12 cellular contexts compared by ENCODE assay signal in the genomic region with DNA sequence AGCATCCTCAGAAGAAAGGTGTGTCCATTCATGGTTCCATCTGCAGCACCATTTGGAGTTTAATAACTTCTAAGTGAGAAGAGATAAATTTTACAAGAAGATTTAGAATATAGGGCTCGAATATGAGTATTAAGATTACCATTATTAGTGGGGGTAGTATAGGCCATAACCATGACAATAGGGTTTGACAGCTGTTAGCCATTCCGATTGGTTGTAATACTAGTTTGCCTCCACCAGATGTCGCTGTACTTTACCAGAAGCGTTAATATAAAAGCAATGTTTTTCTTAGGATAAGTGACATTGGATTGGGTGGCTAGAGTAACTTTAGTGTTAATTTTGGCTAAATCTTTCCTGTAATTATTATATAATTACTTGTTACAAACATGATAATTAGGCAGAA.
DNase-seq lines count a peak whose midpoint lies in the region; ATAC-seq and TF ChIP-seq lines count a peak whose summit lies in the region.
"Had no signal": no experiment of that assay in that cellular context is flagged by ENCODE, and none has a peak within 500 bp of the region (broad histone marks: within the 10 kb centered on the region; RNA-seq: fewer than 3 reads in every experiment).

No MANE protein-coding gene starts in this region.

- peaks cover 21% of the 10 kb centered on the region for H3K9me3 ChIP-seq in DOHH2 (ENCODE audit: control insufficient read depth, insufficient read depth, low read length)

- H3K4me3 ChIP-seq in DOHH2 (ENCODE audit: low read length) (no peak overlapping the region), astrocyte of the cerebellum (ENCODE audit: low read depth, low read length) (no peak overlapping the region)

- H3K27me3 ChIP-seq in DOHH2 (ENCODE audit: control insufficient read depth, low read length), result no peaks in the 10 kb centered on the region

- TF ChIP-seq CTCF in DOHH2 (IDR thresholded peaks at IDR 0.05; ENCODE audit: low read depth, low read length, poor library complexity, severe bottlenecking), result peak; percentile 71
- peak; percentile 41 for TF ChIP-seq CTCF in astrocyte of the cerebellum (IDR thresholded peaks at IDR 0.05; ENCODE audit: low read depth, low read length, missing control alignments)

- H4K20me1 ChIP-seq in DOHH2 (ENCODE audit: control insufficient read depth, insufficient read depth, low read depth, low read length), result no peaks in the 10 kb centered on the region

- H3K4me2 ChIP-seq in DOHH2 (ENCODE audit: low read length), result no peak overlapping the region

- no peak overlapping the region for H3K27ac ChIP-seq in DOHH2 (ENCODE audit: low read depth, low read length)
- H3K27ac ChIP-seq: parathyroid adenoma had no signal

- no peaks in the 10 kb centered on the region for H3K9me2 ChIP-seq in DOHH2 (replicated peaks; ENCODE audit: control insufficient read depth, low read length)

- in situ Hi-C loops in KBM-7 (cut with MboI; ENCODE audit: low pct_unique_long_range_greater_than_20kb, low sequenced_read_pairs), result no loop called here
- in situ Hi-C loops in astrocyte of the cerebellum (cut with HindIII; ENCODE audit: low sequenced_read_pairs), result no loop called here

- H3K36me3 ChIP-seq in DOHH2 (ENCODE audit: control insufficient read depth, low read length), result no peaks in the 10 kb centered on the region

- DNase-seq in KBM-7, result peak; percentile 32
- DNase-seq in astrocyte of the cerebellum (ENCODE audit: low read depth), result no peak
- peak; percentile 5 for DNase-seq in myocyte (ENCODE audit: low read depth)
- DNase-seq in HPDE6-E6E7 (ENCODE audit: extremely low spot score), result no peak
- DNase-seq in T1000 (lab: John Stamatoyannopoulos, UW), result no peak
- DNase-seq in cerebellar nuclear complex (lab: John Stamatoyannopoulos, UW), result no peak
- DNase-seq: activated T-cell treated with anti-CD3 and anti-CD28 coated beads for 4 hours had no signal

- no peaks in the 10 kb centered on the region for H3F3A ChIP-seq in DOHH2 (ENCODE audit: control insufficient read depth, insufficient read depth)

- no peaks in the 10 kb centered on the region for H3K79me2 ChIP-seq in DOHH2 (ENCODE audit: control insufficient read depth, low read length)
- H3K79me2 ChIP-seq: parathyroid adenoma had no signal

- no peak for ATAC-seq in GM18861 (IDR thresholded peaks at IDR 0.05; ENCODE audit: unreplicated experiment)
- ATAC-seq: esophagus mucosa, Right ventricle myocardium inferior had no signal

- no peaks in the 10 kb centered on the region for H3K4me1 ChIP-seq in DOHH2 (ENCODE audit: control insufficient read depth, low read length)
- H3K4me1 ChIP-seq: parathyroid adenoma had no signal

Comparison
In these comparisons a context has a peak if more than half of its experiments do, and no peak if none do; other contexts are left out.
1. DNase-seq: peak in KBM-7 (single experiment) and myocyte (single experiment); none in astrocyte of the cerebellum (single experiment), HPDE6-E6E7 (single experiment), T1000 (single experiment) and cerebellar nuclear complex (0 of 2).